ENCODE assay signal across 24 cellular contexts in genomic region chr11:96094156-96094555, GRCh38.
DNase-seq lines count a peak whose midpoint lies in the region; ATAC-seq and TF ChIP-seq lines count a peak whose summit lies in the region.
"Had no signal": no experiment of that assay in that cellular context is flagged by ENCODE, and none has a peak within 500 bp of the region (broad histone marks: within the 10 kb centered on the region; RNA-seq: fewer than 3 reads in every experiment).

No MANE protein-coding gene starts in this region.

- ATAC-seq in CD4-positive, alpha-beta T cell (ENCODE audit: poor library complexity): no peak
- ATAC-seq in CD8-positive, alpha-beta T cell: no peak
- ATAC-seq: GM12878 had no signal

- no peak overlapping the region for H3K4me2 ChIP-seq in smooth muscle cell
- H3K4me2 ChIP-seq: SK-N-SH had no signal

- peak overlapping the region; percentile 67 for H3K27ac Mint-ChIP-seq in CD4-positive, alpha-beta T cell
- H3K27ac Mint-ChIP-seq in CD8-positive, alpha-beta T cell: peak overlapping the region; percentile 18
- H3K27ac Mint-ChIP-seq in activated naive CD8-positive, alpha-beta T cell treated with anti-CD3 and anti-CD28 coated beads for 36 hours: peak overlapping the region; percentile 35
- H3K27ac Mint-ChIP-seq: H9 had no signal

- no peak overlapping the region for H2AFZ ChIP-seq in smooth muscle cell (ENCODE audit: low read depth)

- H3K4me1 Mint-ChIP-seq in CD4-positive, alpha-beta T cell (ENCODE audit: low read depth): peaks cover 81% of the 10 kb centered on the region
- H3K4me1 Mint-ChIP-seq in CD8-positive, alpha-beta T cell (ENCODE audit: low read depth): peaks cover 82% of the 10 kb centered on the region
- peaks cover 65% of the 10 kb centered on the region for H3K4me1 Mint-ChIP-seq in activated naive CD8-positive, alpha-beta T cell treated with anti-CD3 and anti-CD28 coated beads for 36 hours

- no peak overlapping the region for H3K27ac ChIP-seq in CD4-positive, alpha-beta T cell (ENCODE audit: low read depth, low read length)
- H3K27ac ChIP-seq in CD8-positive, alpha-beta T cell (ENCODE audit: low read depth, low read length): no peak overlapping the region
- H3K27ac ChIP-seq in smooth muscle cell (ENCODE audit: low read depth): peak overlapping the region; percentile 13
- H3K27ac ChIP-seq in transverse colon: no peak overlapping the region
- H3K27ac ChIP-seq: C4-2B had no signal

- in situ Hi-C loops in transverse colon (cut with MboI; ENCODE audit: low pct_ligation_motif_present in 1 of 4, low pct_unique_long_range_greater_than_20kb in 1 of 4, low sequenced_read_pairs in 3 of 4): no loop called here

- peaks cover 20% of the 10 kb centered on the region for H3K36me3 ChIP-seq in CD8-positive, alpha-beta T cell (ENCODE audit: insufficient read depth, low read length)
- no peaks in the 10 kb centered on the region for H3K36me3 ChIP-seq in smooth muscle cell (ENCODE audit: low read depth)
- H3K36me3 ChIP-seq in transverse colon: no peaks in the 10 kb centered on the region
- H3K36me3 ChIP-seq: MG63 had no signal

- no peaks in the 10 kb centered on the region for H3K27me3 ChIP-seq in CD4-positive, alpha-beta T cell (ENCODE audit: control insufficient read depth, insufficient read depth, low read length)
- H3K27me3 ChIP-seq in CD8-positive, alpha-beta T cell (ENCODE audit: insufficient read depth, low read length): no peaks in the 10 kb centered on the region
- no peaks in the 10 kb centered on the region for H3K27me3 ChIP-seq in smooth muscle cell (ENCODE audit: low read depth)
- no peaks in the 10 kb centered on the region for H3K27me3 ChIP-seq in transverse colon
- H3K27me3 ChIP-seq: MG63 had no signal

- H3F3A ChIP-seq in smooth muscle cell (ENCODE audit: low read depth): peaks cover 15% of the 10 kb centered on the region

- peaks cover 45% of the 10 kb centered on the region for H3K79me2 ChIP-seq in smooth muscle cell (ENCODE audit: low read depth)

- 82% methylated on average over 2 of the region's 2 CpGs for WGBS in smooth muscle cell (ENCODE audit: low lambda C conversion rate)
- WGBS in transverse colon (ENCODE audit: low coverage in 1 of 2), 2 donors: 61 to 72% methylated on average over 2 of the region's 2 CpGs

- TF ChIP-seq POLR2A in transverse colon (IDR thresholded peaks at IDR 0.05): no peak

- no peaks in the 10 kb centered on the region for H3K9me3 Mint-ChIP-seq in CD4-positive, alpha-beta T cell
- no peaks in the 10 kb centered on the region for H3K9me3 Mint-ChIP-seq in CD8-positive, alpha-beta T cell
- no peaks in the 10 kb centered on the region for H3K9me3 Mint-ChIP-seq in activated naive CD8-positive, alpha-beta T cell treated with anti-CD3 and anti-CD28 coated beads for 36 hours
- H3K9me3 Mint-ChIP-seq: H9, IgD-negative memory B cell had no signal

- H3K9me3 ChIP-seq in CD4-positive, alpha-beta T cell (ENCODE audit: control insufficient read depth, low read length): no peaks in the 10 kb centered on the region
- H3K9me3 ChIP-seq in CD8-positive, alpha-beta T cell (ENCODE audit: low read length): no peaks in the 10 kb centered on the region
- H3K9me3 ChIP-seq in smooth muscle cell (replicated peaks; ENCODE audit: low read depth): no peaks in the 10 kb centered on the region
- no peaks in the 10 kb centered on the region for H3K9me3 ChIP-seq in transverse colon
- H3K9me3 ChIP-seq: MG63, SK-N-SH had no signal

- no peak overlapping the region for H3K4me3 ChIP-seq in CD8-positive, alpha-beta T cell (ENCODE audit: low read depth, low read length)
- H3K4me3 ChIP-seq in smooth muscle cell (no peak overlapping the region), transverse colon (no peak overlapping the region)
- H3K4me3 ChIP-seq: GM12878, MG63 had no signal

- H3K4me1 ChIP-seq in CD8-positive, alpha-beta T cell (ENCODE audit: insufficient read depth, low read length): peaks cover 11% of the 10 kb centered on the region
- peaks cover 25% of the 10 kb centered on the region for H3K4me1 ChIP-seq in smooth muscle cell (ENCODE audit: low read depth)
- peaks cover 15 to 59% (median 37%) of the 10 kb centered on the region in 4 donors for H3K4me1 ChIP-seq in transverse colon

- no peak for TF ChIP-seq CTCF in CD4-positive, alpha-beta T cell (IDR thresholded peaks at IDR 0.05)
- no peak for TF ChIP-seq CTCF in CD8-positive, alpha-beta T cell (IDR thresholded peaks at IDR 0.05)
- no peak for TF ChIP-seq CTCF in smooth muscle cell (IDR thresholded peaks at IDR 0.05; ENCODE audit: borderline replicate concordance, insufficient read depth, poor library complexity, severe bottlenecking)
- TF ChIP-seq CTCF in transverse colon (IDR thresholded peaks at IDR 0.05): no peak

- no peak overlapping the region for H3K9ac ChIP-seq in smooth muscle cell (ENCODE audit: low read depth)
- H3K9ac ChIP-seq: SK-N-SH had no signal

- POLR2A ChIA-PET in CD4-positive, alpha-beta T cell (lab: Charles Lee): no interaction called here
- POLR2A ChIA-PET in CD8-positive, alpha-beta T cell (lab: Charles Lee): interaction anchor here (0.6 to 1.3 kb wide), 2 partner anchors 11 to 18 kb away, joined by 4 read pairs; no protein-coding TSS in a partner anchor

- H3K4me3 Mint-ChIP-seq in CD4-positive, alpha-beta T cell: no peak overlapping the region
- no peak overlapping the region for H3K4me3 Mint-ChIP-seq in CD8-positive, alpha-beta T cell
- H3K4me3 Mint-ChIP-seq in activated naive CD8-positive, alpha-beta T cell treated with anti-CD3 and anti-CD28 coated beads for 36 hours: no peak overlapping the region
- H3K4me3 Mint-ChIP-seq: H9, IgD-negative memory B cell had no signal

- H4K20me1 ChIP-seq in smooth muscle cell (ENCODE audit: low read depth): peaks cover 8% of the 10 kb centered on the region

- peaks cover 52% of the 10 kb centered on the region for H3K36me3 Mint-ChIP-seq in CD4-positive, alpha-beta T cell (ENCODE audit: low read depth)
- H3K36me3 Mint-ChIP-seq in CD8-positive, alpha-beta T cell: peaks cover 59% of the 10 kb centered on the region
- H3K36me3 Mint-ChIP-seq in activated naive CD8-positive, alpha-beta T cell treated with anti-CD3 and anti-CD28 coated beads for 36 hours: peaks cover 29% of the 10 kb centered on the region

- H3K27me3 Mint-ChIP-seq in CD4-positive, alpha-beta T cell: no peaks in the 10 kb centered on the region
- no peaks in the 10 kb centered on the region for H3K27me3 Mint-ChIP-seq in CD8-positive, alpha-beta T cell (ENCODE audit: low read depth)
- H3K27me3 Mint-ChIP-seq in activated naive CD8-positive, alpha-beta T cell treated with anti-CD3 and anti-CD28 coated beads for 36 hours: no peaks in the 10 kb centered on the region
- H3K27me3 Mint-ChIP-seq: IgD-negative memory B cell had no signal

- no peak for DNase-seq in CD4-positive, alpha-beta T cell
- DNase-seq in CD8-positive, alpha-beta T cell: no peak
- DNase-seq in activated naive CD8-positive, alpha-beta T cell treated with anti-CD3 and anti-CD28 coated beads for 36 hours: no peak
- DNase-seq in smooth muscle cell (lab: John Stamatoyannopoulos, UW; ENCODE audit: unreplicated experiment): no peak
- no peak for DNase-seq in NCI-H524 (lab: John Stamatoyannopoulos, UW)
- DNase-seq in RKO (ENCODE audit: low spot score): no peak
- no peak for DNase-seq in transverse colon
- DNase-seq: ACHN, AML-193, Calu3, EL, H9, Kasumi-1, MG63, NCI-H1105, NCI-H2081, NCI-H748 treated with DMSO at 0.1 percent for 48 hours, OCI-M1, RPMI8226, SHP77 treated with DMSO at 0.1 percent for 48 hours, SK-N-SH had no signal

- CTCF ChIA-PET in CD4-positive, alpha-beta T cell (lab: Charles Lee): interaction anchor here (0.9 to 1.6 kb wide), 2 partner anchors 244 to 249 kb away, joined by 3 to 5 read pairs; partner anchors contain the start of gene MAML2
- CTCF ChIA-PET in CD8-positive, alpha-beta T cell (lab: Charles Lee): interaction anchor here (0.9 to 9.8 kb wide), 5 partner anchors 10 to 247 kb away, joined by 3 to 134 read pairs (median 3); partner anchors contain the start of gene MAML2

- intact Hi-C loops in CD4-positive, alpha-beta T cell (cut with DNase I, micrococcal nuclease): no loop called here
- intact Hi-C loops in CD8-positive, alpha-beta T cell (cut with DNase I, micrococcal nuclease): loop anchor here (5.0 kb wide), 2 partner anchors 248 to 298 kb away; partner anchors contain the start of genes JRKL (in 1 of the 2) and MAML2 (in 1 of the 2)
- intact Hi-C loops in transverse colon (cut with DNase I; ENCODE audit: low total_unique reads): no loop called here

- TF ChIP-seq EP300 in transverse colon (IDR thresholded peaks at IDR 0.05; ENCODE audit: low read depth): no peak

Comparison
In these comparisons a context has a peak if more than half of its experiments do, and no peak if none do; other contexts are left out.
1. intact Hi-C loops: an anchor here in CD8-positive, alpha-beta T cell (5.0 kb wide); none called in CD4-positive, alpha-beta T cell and transverse colon.